1 cellular context compared by ENCODE assay signal in genomic region chr17:63841350-63842172, GRCh38.
A peak's percentile ranks its signal among the peaks of the same experiment; 100 is the strongest.
TF ChIP-seq lines count a peak whose summit lies in the region.

No MANE protein-coding gene starts in this region.

TF ChIP-seq in K562, 482 proteins besides CTCF, POLR2A, EP300 and RAD21 (continued from another document):
- TF ChIP-seq ZBTB40 (IDR thresholded peaks at IDR 0.05) = peak; percentile 26; the same call in 1 of the 2 replicates
- no peak for TF ChIP-seq ZBTB40 (CRISPR knock-in tag; IDR thresholded peaks at IDR 0.05)
